In the genomic region with DNA sequence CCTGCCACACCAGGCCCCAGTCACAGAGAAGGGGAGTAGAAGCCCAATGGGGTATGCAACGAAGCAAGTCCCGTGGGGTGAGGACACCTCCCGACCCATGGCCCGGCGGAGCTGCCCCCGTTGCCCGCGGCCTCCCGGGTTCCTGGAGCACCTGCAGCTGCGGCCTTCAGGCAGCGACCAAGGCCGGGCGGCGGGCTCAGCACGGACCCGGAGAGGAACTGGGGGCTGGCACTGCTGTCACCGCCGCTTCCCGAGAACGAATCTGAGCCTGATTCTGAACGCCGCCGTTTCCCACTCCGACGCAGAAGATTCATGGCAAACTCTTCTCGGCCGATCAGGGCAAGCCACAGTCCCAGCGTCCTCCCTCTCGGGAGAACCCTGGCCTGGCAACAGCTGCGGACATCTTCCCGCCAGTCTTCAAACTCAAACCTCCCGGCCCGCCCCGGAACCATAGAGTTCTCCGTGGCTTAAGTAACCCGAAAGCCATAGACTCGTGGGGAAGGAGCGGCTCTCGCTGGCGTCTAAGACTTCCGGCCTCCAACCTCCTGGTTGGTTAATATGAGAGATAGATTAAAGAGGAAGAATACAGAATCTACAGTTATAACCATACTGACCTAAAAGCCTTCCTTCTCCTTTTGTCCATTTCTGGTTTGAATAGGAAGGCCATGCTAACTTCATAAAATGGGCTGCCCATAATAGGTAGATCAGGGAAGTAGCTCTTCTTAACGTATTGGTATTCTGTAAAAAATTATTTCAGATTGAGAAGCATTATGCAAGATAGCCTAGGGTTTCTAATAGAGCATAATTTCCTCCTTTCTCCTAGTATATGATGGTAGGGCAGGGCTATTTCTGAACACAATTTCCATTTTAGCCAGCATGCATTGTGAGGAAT, we compare ENCODE assay signal across 8 cellular contexts. TPM values are rescaled to one million over a fixed set of nuclear protein-coding genes. Genes with fewer than 3 reads are reported as not detected.
DNase-seq lines count a peak whose midpoint lies in the region; ATAC-seq and TF ChIP-seq lines count a peak whose summit lies in the region.

A gene (minus strand): TSS at position 425 of the 892 bp plus-strand sequence. CDS start 111 bp downstream, at position 314.

- H3K4me3 ChIP-seq in GM12864 (ENCODE audit: low read depth, low read length) (peak within 1 kb of the TSS; percentile 85), cardiac muscle cell (peak within 1 kb of the TSS; percentile 53), parathyroid adenoma (ENCODE audit: low read depth, low read length) (peak within 1 kb of the TSS; percentile 75), transverse colon (peak within 1 kb of the TSS; percentile 28 to 68 (median 55))

- H3K27ac ChIP-seq in cardiac muscle cell: peak within 1 kb of the TSS; percentile 53
- peak within 1 kb of the TSS; percentile 82 for H3K27ac ChIP-seq in parathyroid adenoma
- peak within 1 kb of the TSS; percentile 84 to 92 (median 87) for H3K27ac ChIP-seq in transverse colon

- no peaks in the 10 kb centered on the region for H3K27me3 ChIP-seq in cardiac muscle cell
- no peaks in the 10 kb centered on the region for H3K27me3 ChIP-seq in parathyroid adenoma (ENCODE audit: control insufficient read depth, insufficient read depth, low read length)
- no peaks in the 10 kb centered on the region for H3K27me3 ChIP-seq in transverse colon

- H3K36me3 ChIP-seq in cardiac muscle cell: no peaks in the 10 kb centered on the region
- no peaks in the 10 kb centered on the region for H3K36me3 ChIP-seq in parathyroid adenoma (ENCODE audit: control insufficient read depth, insufficient read depth, low read length)
- no peaks in the 10 kb centered on the region for H3K36me3 ChIP-seq in transverse colon

- intact Hi-C loops in transverse colon (cut with DNase I; ENCODE audit: low total_unique reads): loop anchor here (10.0 kb wide), 1 partner anchor 1129 kb away; no protein-coding TSS in a partner anchor

- TF ChIP-seq POLR2A in transverse colon (IDR thresholded peaks at IDR 0.05): peak; percentile 26

- DNase-seq in GM12864 (ENCODE audit: low read depth) (peak; percentile 90), NCI-H1417 (lab: John Stamatoyannopoulos, UW) (peak; percentile 92 to 96 (median 95)), SW 1271 (lab: John Stamatoyannopoulos, UW) (peak; percentile 88 to 94), cardiac muscle cell (ENCODE audit: low read depth in 1 of 2, low spot score in 1 of 2) (peak; percentile 93 to 97), transverse colon (peak; percentile 92)
- peak; percentile 72 for DNase-seq in activated naive CD8-positive, alpha-beta T cell treated with anti-CD3 and anti-CD28 coated beads, Interleukin-2, amount 50 U/mL, for 16 hours (ENCODE audit: low read depth, low spot score)

- WGBS in transverse colon (ENCODE audit: low coverage in 1 of 2), 2 donors: 0 to 1% methylated on average over 1 to 31 of the region's 42 CpGs

- no peak for TF ChIP-seq EP300 in transverse colon (IDR thresholded peaks at IDR 0.05; ENCODE audit: low read depth)

- in situ Hi-C loops in transverse colon (cut with MboI; ENCODE audit: low pct_ligation_motif_present in 1 of 4, low pct_unique_long_range_greater_than_20kb in 1 of 4, low sequenced_read_pairs in 3 of 4): loop anchor here in 3 of 4 donors (10.0 to 25.0 kb wide), 3 partner anchors 291 to 716 kb away; a partner anchor contains a TSS

- H3K4me1 ChIP-seq in cardiac muscle cell (ENCODE audit: low read depth) (no peaks in the 10 kb centered on the region), parathyroid adenoma (no peaks in the 10 kb centered on the region), transverse colon (peaks cover 0 to 34% (median 17%) of the 10 kb centered on the region in 4 donors)

- peak within 1 kb of the TSS; percentile 31 for H3K9ac ChIP-seq in parathyroid adenoma

- no peaks in the 10 kb centered on the region for H3K9me3 ChIP-seq in cardiac muscle cell (ENCODE audit: low read depth)
- H3K9me3 ChIP-seq in parathyroid adenoma (ENCODE audit: control insufficient read depth, low read length): no peaks in the 10 kb centered on the region
- H3K9me3 ChIP-seq in transverse colon: no peaks in the 10 kb centered on the region

- TF ChIP-seq CTCF in GM12864 (IDR thresholded peaks at IDR 0.05; ENCODE audit: low read depth, low read length, missing control alignments) (no peak), cardiac muscle cell (IDR thresholded peaks at IDR 0.05; ENCODE audit: low read depth, low read length) (no peak), parathyroid adenoma (IDR thresholded peaks at IDR 0.05) (no peak), transverse colon (IDR thresholded peaks at IDR 0.05) (no peak)

- ATAC-seq in HG02759 (IDR thresholded peaks at IDR 0.05; ENCODE audit: unreplicated experiment): peak; percentile 86

- peak within 1 kb of the TSS; percentile 96 for H3K4me2 ChIP-seq in parathyroid adenoma (ENCODE audit: low read length)

- peak within 1 kb of the TSS; percentile 99 for H2AFZ ChIP-seq in parathyroid adenoma

- H3K79me2 ChIP-seq in parathyroid adenoma: no peaks in the 10 kb centered on the region

RNA-seq across cellular contexts. Expression of the gene that starts here (rescaled TPM):
- total RNA-seq in cardiac muscle cell: 3.0 and 7.1 TPM in 2 replicates
- polyA plus RNA-seq in cardiac muscle cell: 2.2 and 2.8 TPM in 2 replicates
- 10 to 100 TPM in 1 of 4 donors, 1 to 10 TPM in 1, under 1 TPM in 2; under 0.01 to 25.1 (median 0.94) TPM for total RNA-seq in transverse colon

Comparison
In these comparisons a context has a peak if more than half of its experiments do, and no peak if none do; other contexts are left out.
1. Peak in every context shown above with its lines: DNase-seq, ATAC-seq, H3K4me3 ChIP-seq and H3K27ac ChIP-seq.